Comparison of ENCODE assay signal across 8 cellular contexts in genomic region chr16:55944377-55944802, GRCh38.
DNase-seq lines count a peak whose midpoint lies in the region; ATAC-seq and TF ChIP-seq lines count a peak whose summit lies in the region.

No MANE protein-coding gene starts in this region.

- 31 to 34% methylated on average over 8 of the region's 8 CpGs for WGBS in tibial nerve, 2 donors

- no peaks in the 10 kb centered on the region for H3K9me3 ChIP-seq in Peyer's patch
- H3K9me3 ChIP-seq in tibial nerve = peaks cover 0 to 15% (median 2%) of the 10 kb centered on the region in 4 donors

- H3K27ac Mint-ChIP-seq in Calu3 (ENCODE audit: unreplicated experiment) (no peak overlapping the region), osteocyte (ENCODE audit: unreplicated experiment) (no peak overlapping the region)

- ATAC-seq in HG03159 (IDR thresholded peaks at IDR 0.05; ENCODE audit: unreplicated experiment) (peak; percentile 62), HG03565 (IDR thresholded peaks at IDR 0.05; ENCODE audit: unreplicated experiment) (no peak)

- CTCF ChIA-PET in Calu3 (lab: Charles Lee) = interaction anchor here (1.6 to 1.8 kb wide), 3 partner anchors 22 to 374 kb away, joined by 3 to 9 read pairs (median 6); no protein-coding TSS in a partner anchor

- BruUV-seq in Calu3 (replicated peaks; lab: Mats Ljungman, UMichigan) = no TSS peak

- TF ChIP-seq POLR2A in Peyer's patch (IDR thresholded peaks at IDR 0.05) = no peak
- TF ChIP-seq POLR2A in tibial nerve (IDR thresholded peaks at IDR 0.05) = no peak

- no peak overlapping the region for H3K4me3 Mint-ChIP-seq in Calu3 (ENCODE audit: low read depth, unreplicated experiment)
- H3K4me3 Mint-ChIP-seq in osteocyte (ENCODE audit: unreplicated experiment) = no peak overlapping the region

- DNase-seq in Calu3 = peak; percentile 74
- peak; percentile 41 to 77 (median 57) for DNase-seq in Peyer's patch
- peak; percentile 59 for DNase-seq in activated naive CD4-positive, alpha-beta T cell treated with Interleukin-2 at 50 U/mL for 16 hours
- DNase-seq in globus pallidus (ENCODE audit: low spot score) = peak; percentile 81
- DNase-seq in osteocyte (ENCODE audit: extremely low spot score, unreplicated experiment) = peak; percentile 91
- peak; percentile 52 to 85 for DNase-seq in tibial nerve (ENCODE audit: low spot score in 2 of 2)

- H3K4me1 ChIP-seq in Peyer's patch (no peaks in the 10 kb centered on the region), tibial nerve (no peaks in the 10 kb centered on the region)

- H3K27me3 ChIP-seq in Peyer's patch (no peaks in the 10 kb centered on the region), tibial nerve (no peaks in the 10 kb centered on the region)

- no peaks in the 10 kb centered on the region for H3K9me3 Mint-ChIP-seq in Calu3 (ENCODE audit: low read depth, unreplicated experiment)
- peaks cover 7% of the 10 kb centered on the region for H3K9me3 Mint-ChIP-seq in osteocyte (ENCODE audit: unreplicated experiment)

- intact Hi-C loops in Calu3 (cut with micrococcal nuclease; ENCODE audit: unreplicated experiment) = loop anchor here (1.0 to 10.0 kb wide), 3 partner anchors 88 to 374 kb away; no protein-coding TSS in a partner anchor

- H3K36me3 ChIP-seq in Peyer's patch (no peaks in the 10 kb centered on the region), tibial nerve (no peaks in the 10 kb centered on the region)

- no peak for TF ChIP-seq EP300 in tibial nerve (IDR thresholded peaks at IDR 0.05)

- peak; percentile 93 for TF ChIP-seq CTCF in Calu3 (IDR thresholded peaks at IDR 0.05; ENCODE audit: unreplicated experiment)
- peak; percentile 63 to 86 (median 68) for TF ChIP-seq CTCF in Peyer's patch (IDR thresholded peaks at IDR 0.05)
- peak; percentile 95 for TF ChIP-seq CTCF in osteocyte (IDR thresholded peaks at IDR 0.05)
- TF ChIP-seq CTCF in tibial nerve (IDR thresholded peaks at IDR 0.05) = peak; percentile 80 to 97 (median 92)

- H3K27me3 Mint-ChIP-seq in Calu3 (ENCODE audit: unreplicated experiment) = peaks cover 34% of the 10 kb centered on the region
- H3K27me3 Mint-ChIP-seq in osteocyte (ENCODE audit: unreplicated experiment) = peaks cover 41% of the 10 kb centered on the region

- H3K27ac ChIP-seq in Peyer's patch (no peak overlapping the region), tibial nerve (no peak overlapping the region)

- H3K4me1 Mint-ChIP-seq in Calu3 (ENCODE audit: low read depth, unreplicated experiment) (peaks cover 8% of the 10 kb centered on the region), osteocyte (ENCODE audit: unreplicated experiment) (no peaks in the 10 kb centered on the region)

- H3K36me3 Mint-ChIP-seq in Calu3 (ENCODE audit: insufficient read depth, unreplicated experiment) (no peaks in the 10 kb centered on the region), osteocyte (ENCODE audit: unreplicated experiment) (no peaks in the 10 kb centered on the region)

- H3K4me3 ChIP-seq in Peyer's patch (no peak overlapping the region), tibial nerve (no peak overlapping the region)
